In genomic region chr3:105674437-105675065, GRCh38 we compare ENCODE assay signal across 18 cellular contexts.
DNase-seq lines count a peak whose midpoint lies in the region; ATAC-seq, FAIRE-seq and TF ChIP-seq lines count a peak whose summit lies in the region.
"Had no signal": no experiment of that assay in that cellular context is flagged by ENCODE, and none has a peak within 500 bp of the region (broad histone marks: within the 10 kb centered on the region; RNA-seq: fewer than 3 reads in every experiment).

No MANE protein-coding gene starts in this region.

- no peaks in the 10 kb centered on the region for H3K27me3 Mint-ChIP-seq in activated naive CD8-positive, alpha-beta T cell
- no peaks in the 10 kb centered on the region for H3K27me3 Mint-ChIP-seq in activated naive CD8-positive, alpha-beta T cell treated with anti-CD3 and anti-CD28 coated beads for 36 hours
- no peaks in the 10 kb centered on the region for H3K27me3 Mint-ChIP-seq in central memory CD8-positive, alpha-beta T cell
- no peaks in the 10 kb centered on the region for H3K27me3 Mint-ChIP-seq in stimulated activated naive B cell treated with anti-CD40 and anti-IgM and Interleukin-4, amounts not matched to agents 10 μg/mL and 1 μg/mL and 100 μg/mL, for 72 hours

- H3K36me3 ChIP-seq in WERI-Rb-1: peaks cover 4% of the 10 kb centered on the region; the same call in 1 of the 2 replicates

- peak overlapping the region; percentile 8 for H3K27ac Mint-ChIP-seq in activated naive CD8-positive, alpha-beta T cell
- no peak overlapping the region for H3K27ac Mint-ChIP-seq in activated naive CD8-positive, alpha-beta T cell treated with anti-CD3 and anti-CD28 coated beads for 36 hours
- H3K27ac Mint-ChIP-seq in central memory CD8-positive, alpha-beta T cell (ENCODE audit: low read depth): peak overlapping the region; percentile 64
- H3K27ac Mint-ChIP-seq in stimulated activated naive B cell treated with anti-CD40 and anti-IgM and Interleukin-4, amounts not matched to agents 10 μg/mL and 1 μg/mL and 100 μg/mL, for 72 hours: peak overlapping the region; percentile 67
- H3K27ac Mint-ChIP-seq: H9 had no signal

- peaks cover 20% of the 10 kb centered on the region for H3K36me3 Mint-ChIP-seq in activated naive CD8-positive, alpha-beta T cell
- H3K36me3 Mint-ChIP-seq in activated naive CD8-positive, alpha-beta T cell treated with anti-CD3 and anti-CD28 coated beads for 36 hours: peaks cover 40% of the 10 kb centered on the region
- H3K36me3 Mint-ChIP-seq in central memory CD8-positive, alpha-beta T cell (ENCODE audit: insufficient read depth): peaks cover 50% of the 10 kb centered on the region
- H3K36me3 Mint-ChIP-seq in stimulated activated naive B cell treated with anti-CD40 and anti-IgM and Interleukin-4, amounts not matched to agents 10 μg/mL and 1 μg/mL and 100 μg/mL, for 72 hours: peaks cover 17 to 28% of the 10 kb centered on the region in 2 donors

- H3K4me1 Mint-ChIP-seq in activated naive CD8-positive, alpha-beta T cell (ENCODE audit: low read depth): peaks cover 15% of the 10 kb centered on the region
- H3K4me1 Mint-ChIP-seq in activated naive CD8-positive, alpha-beta T cell treated with anti-CD3 and anti-CD28 coated beads for 36 hours: peaks cover 9% of the 10 kb centered on the region
- H3K4me1 Mint-ChIP-seq in central memory CD8-positive, alpha-beta T cell: peaks cover 16% of the 10 kb centered on the region
- no peaks in the 10 kb centered on the region for H3K4me1 Mint-ChIP-seq in stimulated activated naive B cell treated with anti-CD40 and anti-IgM and Interleukin-4, amounts not matched to agents 10 μg/mL and 1 μg/mL and 100 μg/mL, for 72 hours
- H3K4me1 Mint-ChIP-seq: H9 had no signal

- no peaks in the 10 kb centered on the region for H3K9me3 ChIP-seq in WERI-Rb-1 (ENCODE audit: severe bottlenecking)

- FAIRE-seq in RCC 7860 (lab: Jason Lieb, UNC): no peak

- no peak overlapping the region for H3K27ac ChIP-seq in WERI-Rb-1

- TF ChIP-seq CTCF in WERI-Rb-1 (IDR thresholded peaks at IDR 0.05; ENCODE audit: low read depth, low read length): no peak

- DNase-seq in activated naive CD8-positive, alpha-beta T cell treated with anti-CD3 and anti-CD28 coated beads for 36 hours: no peak
- no peak for DNase-seq in central memory CD8-positive, alpha-beta T cell (ENCODE audit: low spot score in 2 of 2)
- peak; percentile 31 for DNase-seq in left ventricle myocardium superior
- no peak for DNase-seq in stimulated activated naive B cell treated with anti-CD40 and anti-IgM and Interleukin-4, amounts not matched to agents 10 μg/mL and 1 μg/mL and 100 μg/mL, for 72 hours
- DNase-seq in RCC 7860 (ENCODE audit: low spot score): no peak
- DNase-seq in WERI-Rb-1: no peak
- DNase-seq in NCI-H187 treated with DMSO at 0.1 percent for 48 hours (lab: John Stamatoyannopoulos, UW): no peak
- DNase-seq: 8988T, DMS153, GF-D8, H9, KG1, NCI-H1105 treated with DMSO at 0.1 percent for 48 hours, NCI-H1694 treated with DMSO at 0.1 percent for 48 hours, NCI-H2227 treated with DMSO at 0.1 percent for 48 hours, NCI-H524, RPMI8226 had no signal

- H3K4me3 Mint-ChIP-seq in activated naive CD8-positive, alpha-beta T cell: no peak overlapping the region
- H3K4me3 Mint-ChIP-seq in activated naive CD8-positive, alpha-beta T cell treated with anti-CD3 and anti-CD28 coated beads for 36 hours: no peak overlapping the region
- H3K4me3 Mint-ChIP-seq in central memory CD8-positive, alpha-beta T cell: no peak overlapping the region
- H3K4me3 Mint-ChIP-seq in stimulated activated naive B cell treated with anti-CD40 and anti-IgM and Interleukin-4, amounts not matched to agents 10 μg/mL and 1 μg/mL and 100 μg/mL, for 72 hours: no peak overlapping the region
- H3K4me3 Mint-ChIP-seq: H9 had no signal

- H3K27me3 ChIP-seq in WERI-Rb-1 (ENCODE audit: insufficient read depth, low read depth, severe bottlenecking): no peaks in the 10 kb centered on the region

- no peak for ATAC-seq in central memory CD8-positive, alpha-beta T cell (replicated peaks; ENCODE audit: extremely low read depth, poor library complexity, severe bottlenecking)
- peak; percentile 97 for ATAC-seq in left ventricle myocardium superior
- no peak for ATAC-seq in stimulated activated naive B cell treated with anti-CD40 and anti-IgM and Interleukin-4, amounts not matched to agents 10 μg/mL and 1 μg/mL and 100 μg/mL, for 72 hours (replicated peaks)

- H3K9me3 Mint-ChIP-seq in activated naive CD8-positive, alpha-beta T cell (ENCODE audit: low read depth): no peaks in the 10 kb centered on the region
- peaks cover 4% of the 10 kb centered on the region for H3K9me3 Mint-ChIP-seq in activated naive CD8-positive, alpha-beta T cell treated with anti-CD3 and anti-CD28 coated beads for 36 hours
- H3K9me3 Mint-ChIP-seq in central memory CD8-positive, alpha-beta T cell: no peaks in the 10 kb centered on the region
- no peaks in the 10 kb centered on the region for H3K9me3 Mint-ChIP-seq in stimulated activated naive B cell treated with anti-CD40 and anti-IgM and Interleukin-4, amounts not matched to agents 10 μg/mL and 1 μg/mL and 100 μg/mL, for 72 hours
- H3K9me3 Mint-ChIP-seq: H9 had no signal

- intact Hi-C loops in left ventricle myocardium superior (cut with micrococcal nuclease): no loop called here

- no peak overlapping the region for H3K4me3 ChIP-seq in WERI-Rb-1 (ENCODE audit: low read depth, low read length)
